13 cellular contexts compared by ENCODE assay signal in the genomic region with DNA sequence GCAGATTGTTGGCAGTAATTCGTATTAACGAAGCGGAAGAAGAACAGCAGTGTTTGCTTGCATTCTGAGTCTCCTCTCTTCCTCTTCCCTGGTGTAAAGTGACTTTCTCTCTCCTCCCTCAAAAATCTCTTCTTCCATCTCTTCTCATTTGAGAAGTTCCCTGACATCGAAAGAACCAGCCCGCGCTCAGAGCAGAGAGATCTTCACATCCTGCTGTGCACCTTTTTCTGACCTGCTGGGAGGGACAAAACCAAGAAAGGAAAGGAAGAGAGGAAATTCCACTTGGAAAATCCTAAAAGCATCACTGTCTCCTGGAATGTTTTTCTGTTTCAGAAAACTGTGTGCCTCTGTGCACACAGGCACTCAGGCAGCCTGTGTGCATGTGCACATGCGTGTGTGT. TPM values are rescaled to one million over a fixed set of nuclear protein-coding genes. Genes with fewer than 3 reads are reported as not detected.
DNase-seq lines count a peak whose midpoint lies in the region; ATAC-seq and TF ChIP-seq lines count a peak whose summit lies in the region.
"Had no signal": no experiment of that assay in that cellular context is flagged by ENCODE, and none has a peak within 500 bp of the region (broad histone marks: within the 10 kb centered on the region; RNA-seq: fewer than 3 reads in every experiment).

No MANE protein-coding gene starts in this region.

- H3K36me3 ChIP-seq in SK-N-SH (replicated peaks in 1 of 2; ENCODE audit: control insufficient read depth in 1 of 2, insufficient read depth in 2 of 2, low read length in 1 of 2) (no peaks in the 10 kb centered on the region), iPS DF 6.9 (ENCODE audit: control insufficient read depth, insufficient read depth, low read length) (no peaks in the 10 kb centered on the region), skeletal muscle satellite cell (ENCODE audit: insufficient read depth, low read length) (no peaks in the 10 kb centered on the region)
- H3K36me3 ChIP-seq: right lobe of liver had no signal

- no peaks in the 10 kb centered on the region for H3K36me3 Mint-ChIP-seq in activated CD4-positive, alpha-beta memory T cell treated with anti-CD3 and anti-CD28 coated beads for 36 hours

- H3K79me2 ChIP-seq in SK-N-SH (ENCODE audit: insufficient read depth) = no peaks in the 10 kb centered on the region

- in situ Hi-C loops in astrocyte of the spinal cord (cut with HindIII; ENCODE audit: low sequenced_read_pairs) = no loop called here

- WGBS in SK-N-SH (ENCODE audit: low lambda C conversion rate) = 93% methylated on average over 6 of the region's 7 CpGs
- no CpG with 5 or more reads among the region's 7 CpGs for WGBS in iPS DF 6.9 (ENCODE audit: insufficient coverage, insufficient read length)

- H2AFZ ChIP-seq in SK-N-SH (ENCODE audit: low read depth) = peak overlapping the region; percentile 70

- H3K9me2 ChIP-seq in SK-N-SH = no peaks in the 10 kb centered on the region

- H3K9me3 ChIP-seq in SK-N-SH (no peaks in the 10 kb centered on the region), iPS DF 6.9 (ENCODE audit: control insufficient read depth, insufficient read depth, low read length) (no peaks in the 10 kb centered on the region), skeletal muscle satellite cell (replicated peaks; ENCODE audit: low read length) (no peaks in the 10 kb centered on the region)
- H3K9me3 ChIP-seq: right lobe of liver had no signal

- ATAC-seq in SK-N-SH treated with all-trans-retinoic acid at 6 μM for 48 hours = no peak
- no peak for ATAC-seq in GM18498 (IDR thresholded peaks at IDR 0.05; ENCODE audit: unreplicated experiment)
- ATAC-seq in HG03108 (IDR thresholded peaks at IDR 0.05; ENCODE audit: unreplicated experiment) = no peak
- ATAC-seq: activated naive CD8-positive, alpha-beta T cell treated with anti-CD3 and anti-CD28 coated beads, Interleukin-2, amount 50 U/mL, for 24 hours; right lobe of liver had no signal

- peaks cover 10% of the 10 kb centered on the region for H3K9me3 Mint-ChIP-seq in activated CD4-positive, alpha-beta memory T cell treated with anti-CD3 and anti-CD28 coated beads for 36 hours

- no peak overlapping the region for H3K9ac ChIP-seq in SK-N-SH
- no peak overlapping the region for H3K9ac ChIP-seq in skeletal muscle satellite cell (ENCODE audit: low read depth, low read length)

- intact Hi-C loops in activated CD4-positive, alpha-beta memory T cell treated with anti-CD3 and anti-CD28 coated beads for 36 hours (cut with micrococcal nuclease) = no loop called here

- no peaks in the 10 kb centered on the region for H4K20me1 ChIP-seq in SK-N-SH (ENCODE audit: insufficient read depth)

- no peak overlapping the region for H3K4me2 ChIP-seq in SK-N-SH
- peak overlapping the region; percentile 68 for H3K4me2 ChIP-seq in skeletal muscle satellite cell (ENCODE audit: low read length)

- no peak overlapping the region for H3K4me3 ChIP-seq in SK-N-SH (ENCODE audit: low read depth in 2 of 2, low read length in 1 of 2)
- H3K4me3 ChIP-seq in astrocyte of the spinal cord (ENCODE audit: low read depth, low read length) = no peak overlapping the region
- H3K4me3 ChIP-seq in iPS DF 6.9 (ENCODE audit: low read length) = no peak overlapping the region
- H3K4me3 ChIP-seq in skeletal muscle satellite cell (ENCODE audit: low read length) = no peak overlapping the region
- H3K4me3 ChIP-seq: right lobe of liver had no signal

- CTCF ChIA-PET in SK-N-SH (lab: Yijun Ruan, JAX) = no interaction called here
- CTCF ChIA-PET in activated CD4-positive, alpha-beta memory T cell treated with anti-CD3 and anti-CD28 coated beads for 36 hours (lab: Charles Lee) = no interaction called here

- POLR2A ChIA-PET in SK-N-SH (lab: Yijun Ruan, JAX) = no interaction called here
- POLR2A ChIA-PET in activated CD4-positive, alpha-beta memory T cell treated with anti-CD3 and anti-CD28 coated beads for 36 hours (lab: Charles Lee) = no interaction called here

- H3K4me1 Mint-ChIP-seq in activated CD4-positive, alpha-beta memory T cell treated with anti-CD3 and anti-CD28 coated beads for 36 hours (ENCODE audit: low read depth) = no peaks in the 10 kb centered on the region
- H3K4me1 Mint-ChIP-seq: activated naive CD8-positive, alpha-beta T cell treated with anti-CD3 and anti-CD28 coated beads, Interleukin-2, amount 50 U/mL, for 24 hours; naive B cell had no signal

- no peak overlapping the region for H3K27ac Mint-ChIP-seq in activated CD4-positive, alpha-beta memory T cell treated with anti-CD3 and anti-CD28 coated beads for 36 hours
- H3K27ac Mint-ChIP-seq: activated naive CD8-positive, alpha-beta T cell treated with anti-CD3 and anti-CD28 coated beads, Interleukin-2, amount 50 U/mL, for 24 hours had no signal

- TF ChIP-seq RAD21 in SK-N-SH (IDR thresholded peaks at IDR 0.05; ENCODE audit: low read length) = no peak

- DNase-seq in SK-N-SH (no peak), astrocyte of the spinal cord (ENCODE audit: low read depth, low spot score) (peak; percentile 22), iPS DF 6.9 (ENCODE audit: low read depth, low spot score) (peak; percentile 31)
- no peak for DNase-seq in activated CD4-positive, alpha-beta memory T cell treated with anti-CD3 and anti-CD28 coated beads for 36 hours
- DNase-seq: activated naive CD8-positive, alpha-beta T cell treated with anti-CD3 and anti-CD28 coated beads, Interleukin-2, amount 50 U/mL, for 24 hours; naive B cell; right lobe of liver; stimulated activated CD4-positive, alpha-beta T cell treated with anti-CD3 and anti-CD28 coated beads, Interleukin-2, amount 100 ng/mL, for 48 hours; trophoblast cell had no signal

- H3F3A ChIP-seq in SK-N-SH (replicated peaks; ENCODE audit: insufficient read depth) = peaks cover 14% of the 10 kb centered on the region

- no peaks in the 10 kb centered on the region for H3K27me3 ChIP-seq in SK-N-SH (ENCODE audit: insufficient read depth)
- no peaks in the 10 kb centered on the region for H3K27me3 ChIP-seq in iPS DF 6.9 (ENCODE audit: control insufficient read depth, insufficient read depth, low read length)
- H3K27me3 ChIP-seq in skeletal muscle satellite cell (ENCODE audit: control insufficient read depth, insufficient read depth, low read length) = no peaks in the 10 kb centered on the region
- H3K27me3 ChIP-seq: right lobe of liver had no signal

- H3K4me3 Mint-ChIP-seq in activated CD4-positive, alpha-beta memory T cell treated with anti-CD3 and anti-CD28 coated beads for 36 hours = no peak overlapping the region
- H3K4me3 Mint-ChIP-seq: activated naive CD8-positive, alpha-beta T cell treated with anti-CD3 and anti-CD28 coated beads, Interleukin-2, amount 50 U/mL, for 24 hours had no signal

- H3K27me3 Mint-ChIP-seq in activated CD4-positive, alpha-beta memory T cell treated with anti-CD3 and anti-CD28 coated beads for 36 hours = peaks cover 10% of the 10 kb centered on the region

- no peak for TF ChIP-seq EP300 in SK-N-SH (IDR thresholded peaks at IDR 0.05; ENCODE audit: borderline replicate concordance in 1 of 2, low read depth in 1 of 2, low read length in 1 of 2)

- peaks cover 5 to 16% of the 10 kb centered on the region in 2 experiments for H3K4me1 ChIP-seq in SK-N-SH (ENCODE audit: control insufficient read depth in 1 of 2, insufficient read depth in 2 of 2, low read depth in 1 of 2, low read length in 1 of 2)
- peaks cover 4% of the 10 kb centered on the region for H3K4me1 ChIP-seq in iPS DF 6.9 (ENCODE audit: control insufficient read depth, insufficient read depth, low read length)
- peaks cover 24% of the 10 kb centered on the region for H3K4me1 ChIP-seq in skeletal muscle satellite cell (ENCODE audit: control insufficient read depth, insufficient read depth, low read length)
- H3K4me1 ChIP-seq: right lobe of liver had no signal

- TF ChIP-seq CTCF in SK-N-SH (IDR thresholded peaks at IDR 0.05) = no peak
- TF ChIP-seq CTCF in astrocyte of the spinal cord (IDR thresholded peaks at IDR 0.05; ENCODE audit: low read depth, low read length) = no peak

- no peak overlapping the region for H3K27ac ChIP-seq in SK-N-SH (ENCODE audit: low read depth in 2 of 2, low read length in 1 of 2)
- H3K27ac ChIP-seq in iPS DF 6.9 (ENCODE audit: low read length) = no peak overlapping the region
- H3K27ac ChIP-seq: right lobe of liver had no signal

TF ChIP-seq in SK-N-SH, 30 proteins besides CTCF, POLR2A, EP300 and RAD21 (continues in another document):
- TF ChIP-seq, protein P1, sequence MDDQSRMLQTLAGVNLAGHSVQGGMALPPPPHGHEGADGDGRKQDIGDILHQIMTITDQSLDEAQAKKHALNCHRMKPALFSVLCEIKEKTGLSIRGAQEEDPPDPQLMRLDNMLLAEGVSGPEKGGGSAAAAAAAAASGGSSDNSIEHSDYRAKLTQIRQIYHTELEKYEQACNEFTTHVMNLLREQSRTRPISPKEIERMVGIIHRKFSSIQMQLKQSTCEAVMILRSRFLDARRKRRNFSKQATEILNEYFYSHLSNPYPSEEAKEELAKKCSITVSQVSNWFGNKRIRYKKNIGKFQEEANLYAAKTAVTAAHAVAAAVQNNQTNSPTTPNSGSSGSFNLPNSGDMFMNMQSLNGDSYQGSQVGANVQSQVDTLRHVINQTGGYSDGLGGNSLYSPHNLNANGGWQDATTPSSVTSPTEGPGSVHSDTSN (IDR thresholded peaks at IDR 0.05) = no peak
- no peak for TF ChIP-seq FOXM1 (IDR thresholded peaks at IDR 0.05; ENCODE audit: low read depth)
- no peak for TF ChIP-seq EZH2phosphoT487 (IDR thresholded peaks at IDR 0.05; ENCODE audit: borderline replicate concordance, low read depth)

RNA-seq across cellular contexts. Expression of a gene that starts 18.2 kb away (rescaled TPM):
- 0.58 and 1.0 TPM in 2 replicates for polyA plus RNA-seq in SK-N-SH (2012; rRNA removed)
- 1.6 and 1.7 TPM in 2 replicates for polyA plus RNA-seq in SK-N-SH (2012; cell fraction: cytosol; rRNA removed)
- 0.50 and 1.3 TPM in 2 replicates for polyA plus RNA-seq in SK-N-SH (2012; cell fraction: nucleus; rRNA removed)
- total RNA-seq in skeletal muscle satellite cell (2012; rRNA removed) = 15.5 and 19.7 TPM in 2 replicates
- not detected for total RNA-seq in activated CD4-positive, alpha-beta memory T cell treated with anti-CD3 and anti-CD28 coated beads for 36 hours

RNA-seq across cellular contexts. Expression of a gene that starts 49.7 kb away (rescaled TPM):
- polyA plus RNA-seq in SK-N-SH (2012; rRNA removed) = 0.83 and 0.89 TPM in 2 replicates
- 1.2 and 1.8 TPM in 2 replicates for polyA plus RNA-seq in SK-N-SH (2012; cell fraction: cytosol; rRNA removed)
- 0.21 and 0.68 TPM in 2 replicates for polyA plus RNA-seq in SK-N-SH (2012; cell fraction: nucleus; rRNA removed)
- 6.6 and 6.8 TPM in 2 replicates for total RNA-seq in skeletal muscle satellite cell (2012; rRNA removed)
- total RNA-seq in activated CD4-positive, alpha-beta memory T cell treated with anti-CD3 and anti-CD28 coated beads for 36 hours = 10 to 100 TPM; 32.3 to 34.4 TPM

Comparison
In these comparisons a context has a peak if more than half of its experiments do, and no peak if none do; other contexts are left out.
1. DNase-seq: peak in astrocyte of the spinal cord (single experiment) and iPS DF 6.9 (single experiment); none in SK-N-SH (single experiment) and activated CD4-positive, alpha-beta memory T cell treated with anti-CD3 and anti-CD28 coated beads for 36 hours (single experiment).